In genomic region chr9:127567898-127568617, GRCh38 we compare ENCODE assay signal across 8 cellular contexts. TPM values are rescaled to one million over a fixed set of nuclear protein-coding genes. Genes with fewer than 3 reads are reported as not detected.
A peak's percentile ranks its signal among the peaks of the same experiment; 100 is the strongest.
DNase-seq lines count a peak whose midpoint lies in the region; ATAC-seq and TF ChIP-seq lines count a peak whose summit lies in the region.

No MANE protein-coding gene starts in this region.

- H3K9me3 ChIP-seq in sigmoid colon = no peaks in the 10 kb centered on the region

- 3 to 14% methylated on average over 33 of the region's 33 CpGs for WGBS in sigmoid colon, 2 donors

- TF ChIP-seq CTCF in sigmoid colon (IDR thresholded peaks at IDR 0.05) = no peak

- peak overlapping the region; percentile 73 to 92 (median 82) for H3K4me3 ChIP-seq in sigmoid colon

- no peaks in the 10 kb centered on the region for H3K36me3 ChIP-seq in sigmoid colon

- CTCF ChIA-PET in activated naive CD4-positive, alpha-beta T cell treated with anti-CD3 and anti-CD28 coated beads, Interleukin-2, amount 10 ng/mL, durations not matched to agents 7 days and 5 days (lab: Charles Lee) = interaction anchor here (0.7 to 1.2 kb wide), 3 partner anchors 9 to 166 kb away, joined by 3 to 6 read pairs (median 3); partner anchors contain the start of gene TOR2A
- CTCF ChIA-PET in activated CD8-positive, alpha-beta memory T cell treated with anti-CD3 and anti-CD28 coated beads, Interleukin-2, amount 10 ng/mL, durations not matched to agents 7 days and 5 days (lab: Charles Lee) = interaction anchor here (0.6 to 1.5 kb wide), 3 partner anchors 10 to 42 kb away, joined by 3 to 4 read pairs (median 3); no protein-coding TSS in a partner anchor

- H3K4me1 Mint-ChIP-seq in activated naive CD4-positive, alpha-beta T cell treated with anti-CD3 and anti-CD28 coated beads, Interleukin-2, amount 10 ng/mL, durations not matched to agents 7 days and 5 days = peaks cover 70% of the 10 kb centered on the region
- peaks cover 46% of the 10 kb centered on the region for H3K4me1 Mint-ChIP-seq in activated CD8-positive, alpha-beta memory T cell treated with anti-CD3 and anti-CD28 coated beads, Interleukin-2, amount 10 ng/mL, durations not matched to agents 7 days and 5 days

- no peak for TF ChIP-seq EP300 in sigmoid colon (IDR thresholded peaks at IDR 0.05)

- intact Hi-C loops in left ventricle myocardium superior (cut with micrococcal nuclease) (no loop called here), sigmoid colon (cut with DNase I) (loop anchor here (2.0 kb wide), 1 partner anchor 27 kb away; no protein-coding TSS in a partner anchor)

- no peak for ATAC-seq in activated CD8-positive, alpha-beta memory T cell treated with anti-CD3 and anti-CD28 coated beads, Interleukin-2, amount 10 ng/mL, durations not matched to agents 7 days and 5 days
- ATAC-seq in left ventricle myocardium superior (peak; percentile 28), GM21381 (IDR thresholded peaks at IDR 0.05; ENCODE audit: unreplicated experiment) (no peak)

- no peaks in the 10 kb centered on the region for H3K9me3 Mint-ChIP-seq in activated naive CD4-positive, alpha-beta T cell treated with anti-CD3 and anti-CD28 coated beads, Interleukin-2, amount 10 ng/mL, durations not matched to agents 7 days and 5 days
- H3K9me3 Mint-ChIP-seq in activated CD8-positive, alpha-beta memory T cell treated with anti-CD3 and anti-CD28 coated beads, Interleukin-2, amount 10 ng/mL, durations not matched to agents 7 days and 5 days (ENCODE audit: low read depth) = no peaks in the 10 kb centered on the region

- TF ChIP-seq POLR2A in sigmoid colon (IDR thresholded peaks at IDR 0.05) = no peak

- H3K27me3 Mint-ChIP-seq in activated naive CD4-positive, alpha-beta T cell treated with anti-CD3 and anti-CD28 coated beads, Interleukin-2, amount 10 ng/mL, durations not matched to agents 7 days and 5 days = no peaks in the 10 kb centered on the region
- H3K27me3 Mint-ChIP-seq in activated CD8-positive, alpha-beta memory T cell treated with anti-CD3 and anti-CD28 coated beads, Interleukin-2, amount 10 ng/mL, durations not matched to agents 7 days and 5 days = no peaks in the 10 kb centered on the region

- peak; percentile 39 for DNase-seq in activated naive CD4-positive, alpha-beta T cell treated with anti-CD3 and anti-CD28 coated beads, Interleukin-2, amount 10 ng/mL, durations not matched to agents 7 days and 5 days
- no peak for DNase-seq in activated naive CD4-positive, alpha-beta T cell (lab: John Stamatoyannopoulos, UW)
- DNase-seq in activated CD8-positive, alpha-beta memory T cell treated with anti-CD3 and anti-CD28 coated beads, Interleukin-2, amount 10 ng/mL, durations not matched to agents 7 days and 5 days = no peak
- DNase-seq in left ventricle myocardium superior = peak; percentile 53
- no peak for DNase-seq in sigmoid colon
- no peak for DNase-seq in GF-D8 (lab: John Stamatoyannopoulos, UW)
- no peak for DNase-seq in glomerular visceral epithelial cell (ENCODE audit: extremely low spot score)

- H3K27me3 ChIP-seq in sigmoid colon = no peaks in the 10 kb centered on the region

- peak overlapping the region; percentile 89 to 97 (median 93) for H3K27ac ChIP-seq in sigmoid colon

- H3K36me3 Mint-ChIP-seq in activated naive CD4-positive, alpha-beta T cell treated with anti-CD3 and anti-CD28 coated beads, Interleukin-2, amount 10 ng/mL, durations not matched to agents 7 days and 5 days = peaks cover 27% of the 10 kb centered on the region
- peaks cover 7% of the 10 kb centered on the region for H3K36me3 Mint-ChIP-seq in activated CD8-positive, alpha-beta memory T cell treated with anti-CD3 and anti-CD28 coated beads, Interleukin-2, amount 10 ng/mL, durations not matched to agents 7 days and 5 days

- H3K4me1 ChIP-seq in sigmoid colon = peaks cover 0 to 51% (median 41%) of the 10 kb centered on the region in 4 donors

- peak overlapping the region; percentile 71 for H3K4me3 Mint-ChIP-seq in activated naive CD4-positive, alpha-beta T cell treated with anti-CD3 and anti-CD28 coated beads, Interleukin-2, amount 10 ng/mL, durations not matched to agents 7 days and 5 days
- peak overlapping the region; percentile 77 for H3K4me3 Mint-ChIP-seq in activated CD8-positive, alpha-beta memory T cell treated with anti-CD3 and anti-CD28 coated beads, Interleukin-2, amount 10 ng/mL, durations not matched to agents 7 days and 5 days

- H3K27ac Mint-ChIP-seq in activated naive CD4-positive, alpha-beta T cell treated with anti-CD3 and anti-CD28 coated beads, Interleukin-2, amount 10 ng/mL, durations not matched to agents 7 days and 5 days = peak overlapping the region; percentile 15
- H3K27ac Mint-ChIP-seq in activated CD8-positive, alpha-beta memory T cell treated with anti-CD3 and anti-CD28 coated beads, Interleukin-2, amount 10 ng/mL, durations not matched to agents 7 days and 5 days = peak overlapping the region; percentile 52

RNA-seq across cellular contexts. Expression of gene STXBP1, which starts 44.0 kb away (rescaled TPM):
- 10 to 100 TPM; 22.8 to 26.0 TPM for total RNA-seq in activated CD8-positive, alpha-beta memory T cell treated with anti-CD3 and anti-CD28 coated beads, Interleukin-2, amount 10 ng/mL, durations not matched to agents 7 days and 5 days
- 49.4 TPM for total RNA-seq in left ventricle myocardium superior
- total RNA-seq in sigmoid colon = 10 to 100 TPM; 32.3 to 97.2 (median 41.0) TPM
- 1 to 10 TPM; 3.7 to 9.2 (median 9.0) TPM for polyA plus RNA-seq in sigmoid colon

Comparison
In these comparisons a context has a peak if more than half of its experiments do, and no peak if none do; other contexts are left out.
1. DNase-seq: peak in activated naive CD4-positive, alpha-beta T cell treated with anti-CD3 and anti-CD28 coated beads, Interleukin-2, amount 10 ng/mL, durations not matched to agents 7 days and 5 days (single experiment) and left ventricle myocardium superior (single experiment); none in activated naive CD4-positive, alpha-beta T cell (0 of 4), activated CD8-positive, alpha-beta memory T cell treated with anti-CD3 and anti-CD28 coated beads, Interleukin-2, amount 10 ng/mL, durations not matched to agents 7 days and 5 days (single experiment), sigmoid colon (single experiment), GF-D8 (single experiment) and glomerular visceral epithelial cell (single experiment).